9 cellular contexts compared by ENCODE assay signal in genomic region chr5:99004960-99005359, GRCh38.
DNase-seq lines count a peak whose midpoint lies in the region; ATAC-seq and TF ChIP-seq lines count a peak whose summit lies in the region.
"Had no signal": no experiment of that assay in that cellular context is flagged by ENCODE, and none has a peak within 500 bp of the region (broad histone marks: within the 10 kb centered on the region; RNA-seq: fewer than 3 reads in every experiment).

No MANE protein-coding gene starts in this region.

- H3K9me3 Mint-ChIP-seq in CD14-positive monocyte (peaks cover 0 to 6% (median 0%) of the 10 kb centered on the region in 7 donors), T-cell (peaks cover 0 to 3% (median 0%) of the 10 kb centered on the region in 3 donors)

- 25% methylated on average over 1 of the region's 1 CpG for WGBS in suprapubic skin

- H3K27me3 ChIP-seq in suprapubic skin, result no peaks in the 10 kb centered on the region
- H3K27me3 ChIP-seq: neutrophil had no signal

- POLR2A ChIA-PET in T-cell (lab: Charles Lee), result interaction anchor here (0.5 to 1.0 kb wide), 4 partner anchors 11 to 112 kb away, joined by 3 to 6 read pairs (median 3); no protein-coding TSS in a partner anchor

- peak overlapping the region in 3 of 7 donors; percentile 17 to 57 (median 38) for H3K27ac Mint-ChIP-seq in CD14-positive monocyte
- peak overlapping the region in 1 of 2 donors; percentile 68 for H3K27ac Mint-ChIP-seq in T-cell

- H3K4me3 Mint-ChIP-seq in CD14-positive monocyte (no peak overlapping the region), T-cell (no peak overlapping the region)

- no peak overlapping the region for H3K27ac ChIP-seq in suprapubic skin
- H3K27ac ChIP-seq: neutrophil had no signal

- TF ChIP-seq EP300 in suprapubic skin (IDR thresholded peaks at IDR 0.05), result no peak

- H3K4me1 Mint-ChIP-seq in CD14-positive monocyte, result peaks cover 18% of the 10 kb centered on the region
- peaks cover 14 to 27% (median 22%) of the 10 kb centered on the region in 3 donors for H3K4me1 Mint-ChIP-seq in T-cell

- ATAC-seq in GM18909 (IDR thresholded peaks at IDR 0.05; ENCODE audit: poor library complexity, unreplicated experiment), result peak; percentile 100
- ATAC-seq in HG02840 (IDR thresholded peaks at IDR 0.05; ENCODE audit: low FRiP score, unreplicated experiment), result peak; percentile 99
- peak; percentile 60 to 99 (median 82) for ATAC-seq in T-cell (replicated peaks in 1 of 4)

- H3K4me3 ChIP-seq in suprapubic skin, result no peak overlapping the region

- H3K36me3 ChIP-seq in suprapubic skin, result no peaks in the 10 kb centered on the region
- H3K36me3 ChIP-seq: neutrophil had no signal

- TF ChIP-seq CTCF in CD14-positive monocyte (IDR thresholded peaks at IDR 0.05) (no peak), suprapubic skin (IDR thresholded peaks at IDR 0.05) (no peak)

- no peaks in the 10 kb centered on the region for H3K9me3 ChIP-seq in suprapubic skin
- H3K9me3 ChIP-seq: neutrophil had no signal

- intact Hi-C loops in CD14-positive monocyte (cut with micrococcal nuclease), result no loop called here

- no peaks in the 10 kb centered on the region for H3K4me1 ChIP-seq in suprapubic skin

- no peaks in the 10 kb centered on the region for H3K27me3 Mint-ChIP-seq in CD14-positive monocyte (ENCODE audit: low read depth in 3 of 3)
- no peaks in the 10 kb centered on the region for H3K27me3 Mint-ChIP-seq in T-cell

- CTCF ChIA-PET in T-cell (lab: Charles Lee), result interaction anchor here in 1 of 2 donors (0.9 to 1.2 kb wide), 4 partner anchors 57 to 101 kb away, joined by 3 to 4 read pairs (median 3); no protein-coding TSS in a partner anchor

- DNase-seq in CD14-positive monocyte (ENCODE audit: low spot score) (peak; percentile 48), T-cell (peak in 16 of 34 experiments; percentile 2 to 36 (median 10)), medulla oblongata (ENCODE audit: extremely low spot score) (no peak), occipital lobe (lab: John Stamatoyannopoulos, UW) (no peak), COR-L47 (lab: John Stamatoyannopoulos, UW) (no peak), suprapubic skin (ENCODE audit: low spot score in 2 of 2) (no peak)

- H3K36me3 Mint-ChIP-seq in CD14-positive monocyte (no peaks in the 10 kb centered on the region), T-cell (no peaks in the 10 kb centered on the region)

- no peak for TF ChIP-seq POLR2A in suprapubic skin (IDR thresholded peaks at IDR 0.05)
